Comparison of ENCODE assay signal across 1 cellular context in the genomic region with DNA sequence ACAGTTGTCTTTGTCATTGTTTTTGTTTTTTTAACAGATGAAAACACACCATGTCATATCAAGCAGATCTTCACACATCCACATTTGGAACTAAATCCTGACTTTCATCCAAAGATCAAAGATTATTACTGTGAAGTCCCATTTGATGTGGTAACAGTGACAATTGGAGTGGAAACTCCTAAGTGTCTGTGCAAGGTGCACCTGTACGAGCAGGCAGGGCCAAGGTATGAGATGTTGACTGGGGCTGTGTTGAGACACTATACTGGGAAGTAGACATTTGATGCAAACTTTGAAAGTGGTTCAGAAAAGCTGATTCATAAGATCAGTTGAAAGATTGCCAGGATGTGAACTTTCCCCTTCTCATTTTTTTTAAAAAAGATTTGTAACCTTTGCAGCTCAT.
A peak's percentile ranks its signal among the peaks of the same experiment; 100 is the strongest.
TF ChIP-seq lines count a peak whose summit lies in the region.

No MANE protein-coding gene starts in this region.

TF ChIP-seq in liver, 16 proteins besides CTCF, POLR2A, EP300 and RAD21 (continued from another document):
- TF ChIP-seq, protein P1, sequence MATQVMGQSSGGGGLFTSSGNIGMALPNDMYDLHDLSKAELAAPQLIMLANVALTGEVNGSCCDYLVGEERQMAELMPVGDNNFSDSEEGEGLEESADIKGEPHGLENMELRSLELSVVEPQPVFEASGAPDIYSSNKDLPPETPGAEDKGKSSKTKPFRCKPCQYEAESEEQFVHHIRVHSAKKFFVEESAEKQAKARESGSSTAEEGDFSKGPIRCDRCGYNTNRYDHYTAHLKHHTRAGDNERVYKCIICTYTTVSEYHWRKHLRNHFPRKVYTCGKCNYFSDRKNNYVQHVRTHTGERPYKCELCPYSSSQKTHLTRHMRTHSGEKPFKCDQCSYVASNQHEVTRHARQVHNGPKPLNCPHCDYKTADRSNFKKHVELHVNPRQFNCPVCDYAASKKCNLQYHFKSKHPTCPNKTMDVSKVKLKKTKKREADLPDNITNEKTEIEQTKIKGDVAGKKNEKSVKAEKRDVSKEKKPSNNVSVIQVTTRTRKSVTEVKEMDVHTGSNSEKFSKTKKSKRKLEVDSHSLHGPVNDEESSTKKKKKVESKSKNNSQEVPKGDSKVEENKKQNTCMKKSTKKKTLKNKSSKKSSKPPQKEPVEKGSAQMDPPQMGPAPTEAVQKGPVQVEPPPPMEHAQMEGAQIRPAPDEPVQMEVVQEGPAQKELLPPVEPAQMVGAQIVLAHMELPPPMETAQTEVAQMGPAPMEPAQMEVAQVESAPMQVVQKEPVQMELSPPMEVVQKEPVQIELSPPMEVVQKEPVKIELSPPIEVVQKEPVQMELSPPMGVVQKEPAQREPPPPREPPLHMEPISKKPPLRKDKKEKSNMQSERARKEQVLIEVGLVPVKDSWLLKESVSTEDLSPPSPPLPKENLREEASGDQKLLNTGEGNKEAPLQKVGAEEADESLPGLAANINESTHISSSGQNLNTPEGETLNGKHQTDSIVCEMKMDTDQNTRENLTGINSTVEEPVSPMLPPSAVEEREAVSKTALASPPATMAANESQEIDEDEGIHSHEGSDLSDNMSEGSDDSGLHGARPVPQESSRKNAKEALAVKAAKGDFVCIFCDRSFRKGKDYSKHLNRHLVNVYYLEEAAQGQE (IDR thresholded peaks at IDR 0.05) = peak; percentile 15
- TF ChIP-seq FOXA1 (IDR thresholded peaks at IDR 0.05) (no peak), GABPA (IDR thresholded peaks at IDR 0.05 in 1 of 2, conservative IDR thresholded peaks at IDR 0.05 in 1 of 2) (no peak), JUND (IDR thresholded peaks at IDR 0.05) (peak in 1 of 2 donors; percentile 63), HNF4A (conservative IDR thresholded peaks at IDR 0.05) (peak; percentile 85 to 90), NR2F2 (IDR thresholded peaks at IDR 0.05) (no peak), TAF1 (conservative IDR thresholded peaks at IDR 0.05) (no peak), FOXA2 (IDR thresholded peaks at IDR 0.05) (no peak), YY1 (IDR thresholded peaks at IDR 0.05) (peak; percentile 31)
- TF ChIP-seq, protein P2, sequence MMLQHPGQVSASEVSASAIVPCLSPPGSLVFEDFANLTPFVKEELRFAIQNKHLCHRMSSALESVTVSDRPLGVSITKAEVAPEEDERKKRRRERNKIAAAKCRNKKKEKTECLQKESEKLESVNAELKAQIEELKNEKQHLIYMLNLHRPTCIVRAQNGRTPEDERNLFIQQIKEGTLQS (IDR thresholded peaks at IDR 0.05) = no peak
- TF ChIP-seq, protein P3, sequence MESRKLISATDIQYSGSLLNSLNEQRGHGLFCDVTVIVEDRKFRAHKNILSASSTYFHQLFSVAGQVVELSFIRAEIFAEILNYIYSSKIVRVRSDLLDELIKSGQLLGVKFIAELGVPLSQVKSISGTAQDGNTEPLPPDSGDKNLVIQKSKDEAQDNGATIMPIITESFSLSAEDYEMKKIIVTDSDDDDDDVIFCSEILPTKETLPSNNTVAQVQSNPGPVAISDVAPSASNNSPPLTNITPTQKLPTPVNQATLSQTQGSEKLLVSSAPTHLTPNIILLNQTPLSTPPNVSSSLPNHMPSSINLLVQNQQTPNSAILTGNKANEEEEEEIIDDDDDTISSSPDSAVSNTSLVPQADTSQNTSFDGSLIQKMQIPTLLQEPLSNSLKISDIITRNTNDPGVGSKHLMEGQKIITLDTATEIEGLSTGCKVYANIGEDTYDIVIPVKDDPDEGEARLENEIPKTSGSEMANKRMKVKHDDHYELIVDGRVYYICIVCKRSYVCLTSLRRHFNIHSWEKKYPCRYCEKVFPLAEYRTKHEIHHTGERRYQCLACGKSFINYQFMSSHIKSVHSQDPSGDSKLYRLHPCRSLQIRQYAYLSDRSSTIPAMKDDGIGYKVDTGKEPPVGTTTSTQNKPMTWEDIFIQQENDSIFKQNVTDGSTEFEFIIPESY (IDR thresholded peaks at IDR 0.05) = peak; percentile 17
- TF ChIP-seq, protein P4, sequence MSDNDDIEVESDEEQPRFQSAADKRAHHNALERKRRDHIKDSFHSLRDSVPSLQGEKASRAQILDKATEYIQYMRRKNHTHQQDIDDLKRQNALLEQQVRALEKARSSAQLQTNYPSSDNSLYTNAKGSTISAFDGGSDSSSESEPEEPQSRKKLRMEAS (IDR thresholded peaks at IDR 0.05) = no peak
